1 cellular context compared by ENCODE assay signal in the genomic region with DNA sequence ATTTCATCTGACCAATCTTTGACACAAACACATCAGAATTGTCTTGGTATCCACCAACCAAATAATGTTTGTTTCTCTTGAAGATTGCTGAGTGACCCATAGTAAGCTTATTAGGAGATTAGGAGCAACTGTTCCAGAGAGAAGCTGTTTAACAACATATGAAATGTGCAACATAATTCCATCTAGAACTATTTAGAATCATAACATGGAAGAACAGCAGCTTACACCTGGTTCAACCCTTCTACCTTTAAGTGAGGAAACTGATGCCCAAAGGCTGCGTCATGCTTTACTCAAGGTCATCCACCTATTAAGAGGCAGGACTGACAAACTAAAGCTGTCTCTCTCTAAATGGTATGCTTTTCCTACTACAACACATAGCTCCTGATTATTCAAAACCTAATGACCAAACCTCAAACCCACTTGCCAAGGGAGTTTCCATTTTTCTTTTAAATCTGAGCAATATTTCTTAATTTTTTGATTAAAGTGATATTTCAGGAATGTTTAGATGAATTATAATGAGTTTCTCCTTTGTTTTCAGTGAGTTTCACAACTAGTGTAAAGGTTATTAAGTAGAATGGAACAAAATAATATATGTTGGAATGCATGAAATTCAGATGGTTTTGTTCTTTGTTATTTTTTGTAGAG.
TF ChIP-seq lines count a peak whose summit lies in the region.

No MANE protein-coding gene starts in this region.

TF ChIP-seq in SK-N-SH, 30 proteins besides CTCF, POLR2A, EP300 and RAD21 (continued from another document):
- TF ChIP-seq, protein P1, sequence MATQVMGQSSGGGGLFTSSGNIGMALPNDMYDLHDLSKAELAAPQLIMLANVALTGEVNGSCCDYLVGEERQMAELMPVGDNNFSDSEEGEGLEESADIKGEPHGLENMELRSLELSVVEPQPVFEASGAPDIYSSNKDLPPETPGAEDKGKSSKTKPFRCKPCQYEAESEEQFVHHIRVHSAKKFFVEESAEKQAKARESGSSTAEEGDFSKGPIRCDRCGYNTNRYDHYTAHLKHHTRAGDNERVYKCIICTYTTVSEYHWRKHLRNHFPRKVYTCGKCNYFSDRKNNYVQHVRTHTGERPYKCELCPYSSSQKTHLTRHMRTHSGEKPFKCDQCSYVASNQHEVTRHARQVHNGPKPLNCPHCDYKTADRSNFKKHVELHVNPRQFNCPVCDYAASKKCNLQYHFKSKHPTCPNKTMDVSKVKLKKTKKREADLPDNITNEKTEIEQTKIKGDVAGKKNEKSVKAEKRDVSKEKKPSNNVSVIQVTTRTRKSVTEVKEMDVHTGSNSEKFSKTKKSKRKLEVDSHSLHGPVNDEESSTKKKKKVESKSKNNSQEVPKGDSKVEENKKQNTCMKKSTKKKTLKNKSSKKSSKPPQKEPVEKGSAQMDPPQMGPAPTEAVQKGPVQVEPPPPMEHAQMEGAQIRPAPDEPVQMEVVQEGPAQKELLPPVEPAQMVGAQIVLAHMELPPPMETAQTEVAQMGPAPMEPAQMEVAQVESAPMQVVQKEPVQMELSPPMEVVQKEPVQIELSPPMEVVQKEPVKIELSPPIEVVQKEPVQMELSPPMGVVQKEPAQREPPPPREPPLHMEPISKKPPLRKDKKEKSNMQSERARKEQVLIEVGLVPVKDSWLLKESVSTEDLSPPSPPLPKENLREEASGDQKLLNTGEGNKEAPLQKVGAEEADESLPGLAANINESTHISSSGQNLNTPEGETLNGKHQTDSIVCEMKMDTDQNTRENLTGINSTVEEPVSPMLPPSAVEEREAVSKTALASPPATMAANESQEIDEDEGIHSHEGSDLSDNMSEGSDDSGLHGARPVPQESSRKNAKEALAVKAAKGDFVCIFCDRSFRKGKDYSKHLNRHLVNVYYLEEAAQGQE (IDR thresholded peaks at IDR 0.05; ENCODE audit: low read depth, low read length) = no peak
- TF ChIP-seq, protein P2, sequence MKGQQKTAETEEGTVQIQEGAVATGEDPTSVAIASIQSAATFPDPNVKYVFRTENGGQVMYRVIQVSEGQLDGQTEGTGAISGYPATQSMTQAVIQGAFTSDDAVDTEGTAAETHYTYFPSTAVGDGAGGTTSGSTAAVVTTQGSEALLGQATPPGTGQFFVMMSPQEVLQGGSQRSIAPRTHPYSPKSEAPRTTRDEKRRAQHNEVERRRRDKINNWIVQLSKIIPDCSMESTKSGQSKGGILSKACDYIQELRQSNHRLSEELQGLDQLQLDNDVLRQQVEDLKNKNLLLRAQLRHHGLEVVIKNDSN (IDR thresholded peaks at IDR 0.05; ENCODE audit: borderline replicate concordance, low read depth) = no peak
- TF ChIP-seq RXRA (IDR thresholded peaks at IDR 0.05; ENCODE audit: borderline replicate concordance, low read depth) (no peak), TAF1 (IDR thresholded peaks at IDR 0.05; ENCODE audit: borderline replicate concordance, low read depth, low read length) (no peak)
